In genomic region chr4:151604238-151604637, GRCh38 we compare ENCODE assay signal across 8 cellular contexts.
DNase-seq lines count a peak whose midpoint lies in the region; ATAC-seq and TF ChIP-seq lines count a peak whose summit lies in the region.

No MANE protein-coding gene starts in this region.

- no peak overlapping the region for H3K4me2 ChIP-seq in MM.1S (ENCODE audit: low read depth, low read length)

- H3K4me3 ChIP-seq in MM.1S (ENCODE audit: low read length), result no peak overlapping the region
- H3K4me3 ChIP-seq in cardiac fibroblast (replicated peaks in 1 of 2; ENCODE audit: low read depth in 2 of 2, low read length in 2 of 2), result no peak overlapping the region

- H3K27me3 Mint-ChIP-seq in nephron (ENCODE audit: low read depth), result no peaks in the 10 kb centered on the region

- H3K9me2 ChIP-seq in MM.1S (replicated peaks; ENCODE audit: insufficient read depth, low read length), result no peaks in the 10 kb centered on the region

- no peaks in the 10 kb centered on the region for H3K4me1 ChIP-seq in MM.1S (ENCODE audit: low read length)

- no peak for ATAC-seq in HG03097 (IDR thresholded peaks at IDR 0.05; ENCODE audit: low FRiP score, unreplicated experiment)
- no peak for ATAC-seq in HG02763 (IDR thresholded peaks at IDR 0.05; ENCODE audit: unreplicated experiment)

- H3K9me3 Mint-ChIP-seq in nephron, result no peaks in the 10 kb centered on the region

- DNase-seq in ELF-1 (ENCODE audit: low read depth, low spot score) (peak; percentile 27), MM.1S (peak; percentile 43), cardiac fibroblast (ENCODE audit: low read depth in 2 of 2) (peak; percentile 44 to 50), midbrain (lab: John Stamatoyannopoulos, UW) (no peak)
- DNase-seq in effector CD8-positive, alpha-beta T cell (lab: John Stamatoyannopoulos, UW), result no peak

- no peak overlapping the region for H2AFZ ChIP-seq in MM.1S (ENCODE audit: low read length)

- peaks cover 12% of the 10 kb centered on the region for H3K36me3 Mint-ChIP-seq in nephron (ENCODE audit: low read depth)

- H3K4me3 Mint-ChIP-seq in nephron, result no peak overlapping the region

- H3K27me3 ChIP-seq in MM.1S (replicated peaks; ENCODE audit: insufficient read depth, low read length), result no peaks in the 10 kb centered on the region

- no peak overlapping the region for H3K27ac ChIP-seq in MM.1S (ENCODE audit: low read length)

- no peaks in the 10 kb centered on the region for H3F3A ChIP-seq in MM.1S (ENCODE audit: insufficient read depth, low read length)

- H3K4me1 Mint-ChIP-seq in nephron, result no peaks in the 10 kb centered on the region

- no peaks in the 10 kb centered on the region for H4K20me1 ChIP-seq in MM.1S (ENCODE audit: insufficient read depth, low read length)

- H3K36me3 ChIP-seq in MM.1S (replicated peaks; ENCODE audit: insufficient read depth, low read length), result no peaks in the 10 kb centered on the region

- no peak overlapping the region for H3K9ac ChIP-seq in MM.1S (ENCODE audit: low read length)

- H3K27ac Mint-ChIP-seq in nephron, result no peak overlapping the region

- TF ChIP-seq CTCF in MM.1S (IDR thresholded peaks at IDR 0.05; ENCODE audit: low read length) (peak; percentile 53), cardiac fibroblast (IDR thresholded peaks at IDR 0.05; ENCODE audit: low read depth, low read length) (peak; percentile 49), nephron (IDR thresholded peaks at IDR 0.05; ENCODE audit: unreplicated experiment in 3 of 3) (peak; percentile 33 to 51 (median 37))

- no peaks in the 10 kb centered on the region for H3K9me3 ChIP-seq in MM.1S (replicated peaks; ENCODE audit: insufficient read depth, low read length)

- H3K79me2 ChIP-seq in MM.1S (ENCODE audit: low read length), result no peaks in the 10 kb centered on the region

Comparison
In these comparisons a context has a peak if more than half of its experiments do, and no peak if none do; other contexts are left out.
1. DNase-seq: peak in ELF-1 (single experiment), MM.1S (single experiment) and cardiac fibroblast (2 of 2); none in midbrain (single experiment) and effector CD8-positive, alpha-beta T cell (single experiment).
2. Peak in every context shown above with its lines, with median percentiles within 50 percentile points of each other: CTCF ChIP-seq.